ENCODE assay signal across 12 cellular contexts in genomic region chr6:117616971-117617765, GRCh38. TPM values are rescaled to one million over a fixed set of nuclear protein-coding genes. Genes with fewer than 3 reads are reported as not detected.
DNase-seq lines count a peak whose midpoint lies in the region; ATAC-seq, FAIRE-seq and TF ChIP-seq lines count a peak whose summit lies in the region.
"Had no signal": no experiment of that assay in that cellular context is flagged by ENCODE, and none has a peak within 500 bp of the region (broad histone marks: within the 10 kb centered on the region; RNA-seq: fewer than 3 reads in every experiment).

No MANE protein-coding gene starts in this region.

- no peaks in the 10 kb centered on the region for H3K9me3 ChIP-seq in CD4-positive, alpha-beta T cell (ENCODE audit: control insufficient read depth, low read length)
- H3K9me3 ChIP-seq in HepG2 (ENCODE audit: low read length), result no peaks in the 10 kb centered on the region

- CTCF ChIA-PET in CD4-positive, alpha-beta T cell (lab: Charles Lee), result no interaction called here
- CTCF ChIA-PET in HepG2 (lab: Yijun Ruan, JAX; ENCODE audit: low intra/inter-chr PET ratio, low total read pairs), result no interaction called here

- H4K20me1 ChIP-seq in HepG2 (ENCODE audit: insufficient read depth, low read length), result no peaks in the 10 kb centered on the region

- no TSS peak for BruUV-seq in HepG2 (replicated peaks; lab: Mats Ljungman, UMichigan)

- H3K79me2 ChIP-seq in HepG2 (ENCODE audit: insufficient read depth, low read length), result no peaks in the 10 kb centered on the region

- no peaks in the 10 kb centered on the region for H3K9me3 Mint-ChIP-seq in CD4-positive, alpha-beta T cell
- no peaks in the 10 kb centered on the region for H3K9me3 Mint-ChIP-seq in activated T-cell treated with anti-CD3 and anti-CD28 coated beads, Interleukin-2, amount 50 U/mL, for 4 hours
- peaks cover 0 to 11% (median 5%) of the 10 kb centered on the region in 6 donors for H3K9me3 Mint-ChIP-seq in immature natural killer cell

- H3K27me3 ChIP-seq in CD4-positive, alpha-beta T cell (ENCODE audit: control insufficient read depth, insufficient read depth, low read length), result no peaks in the 10 kb centered on the region
- H3K27me3 ChIP-seq in HepG2 (ENCODE audit: control insufficient read depth in 1 of 2, insufficient read depth in 2 of 2, low read length in 2 of 2), result no peaks in the 10 kb centered on the region

- TF ChIP-seq RAD21 in HepG2 (CRISPR knock-in tag; IDR thresholded peaks at IDR 0.05), result no peak

- no peaks in the 10 kb centered on the region for H3K36me3 ChIP-seq in HepG2 (replicated peaks in 1 of 2; ENCODE audit: control insufficient read depth in 1 of 2, insufficient read depth in 2 of 2, low read length in 2 of 2)

- no peak overlapping the region for H3K4me2 ChIP-seq in HepG2 (ENCODE audit: low read depth, low read length)

- no peak overlapping the region for H3K4me3 ChIP-seq in HepG2 (replicated peaks in 1 of 3; ENCODE audit: insufficient read depth in 1 of 3, low read depth in 2 of 3, low read length in 3 of 3)

- no peak overlapping the region for H3K9ac ChIP-seq in HepG2 (ENCODE audit: insufficient read depth, low read depth, low read length)

- no peak for FAIRE-seq in HepG2 (lab: Jason Lieb, UNC)

- peaks cover 15% of the 10 kb centered on the region for H3K4me1 Mint-ChIP-seq in CD4-positive, alpha-beta T cell (ENCODE audit: low read depth)
- H3K4me1 Mint-ChIP-seq in activated T-cell treated with anti-CD3 and anti-CD28 coated beads, Interleukin-2, amount 50 U/mL, for 4 hours (ENCODE audit: low read depth), result peaks cover 32% of the 10 kb centered on the region
- peaks cover 64 to 69% of the 10 kb centered on the region in 2 donors for H3K4me1 Mint-ChIP-seq in immature natural killer cell

- ATAC-seq in CD4-positive, alpha-beta T cell (ENCODE audit: poor library complexity), result peak; percentile 14
- peak; percentile 20 to 49 for ATAC-seq in activated T-cell treated with anti-CD3 and anti-CD28 coated beads, Interleukin-2, amount 50 U/mL, for 4 hours
- ATAC-seq in sciatic nerve, result no peak
- no peak for ATAC-seq in HepG2
- no peak for ATAC-seq in GM21515 (IDR thresholded peaks at IDR 0.05; ENCODE audit: unreplicated experiment)
- ATAC-seq: left colon had no signal

- TF ChIP-seq EP300 in HepG2 (IDR thresholded peaks at IDR 0.05; ENCODE audit: low read depth in 2 of 2, low read length in 2 of 2) (no peak), HepG2 (CRISPR knock-in tag; IDR thresholded peaks at IDR 0.05; ENCODE audit: borderline replicate concordance) (no peak)

- no peak overlapping the region for H3K27ac ChIP-seq in CD4-positive, alpha-beta T cell (ENCODE audit: low read depth, low read length)
- H3K27ac ChIP-seq in HepG2 (ENCODE audit: extremely low read length, insufficient read depth, low read length), result no peak overlapping the region

- H3K27me3 Mint-ChIP-seq in CD4-positive, alpha-beta T cell, result peaks cover 12% of the 10 kb centered on the region
- peaks cover 6% of the 10 kb centered on the region for H3K27me3 Mint-ChIP-seq in activated T-cell treated with anti-CD3 and anti-CD28 coated beads, Interleukin-2, amount 50 U/mL, for 4 hours (ENCODE audit: low read depth)
- peaks cover 18 to 30% (median 26%) of the 10 kb centered on the region in 3 donors for H3K27me3 Mint-ChIP-seq in immature natural killer cell (ENCODE audit: low read depth in 3 of 3)

- intact Hi-C loops in CD4-positive, alpha-beta T cell (cut with DNase I, micrococcal nuclease), result no loop called here
- intact Hi-C loops in sciatic nerve (cut with DNase I), result no loop called here
- intact Hi-C loops in HepG2 (cut with micrococcal nuclease; ENCODE audit: unreplicated experiment), result no loop called here

- no peak overlapping the region for H2AFZ ChIP-seq in HepG2 (ENCODE audit: low read length)

- H3K27ac Mint-ChIP-seq in CD4-positive, alpha-beta T cell, result no peak overlapping the region
- H3K27ac Mint-ChIP-seq in immature natural killer cell, result peak overlapping the region; percentile 81 to 94 (median 93)

- peak in 2 of 10 experiments; percentile 3 to 8 for DNase-seq in CD4-positive, alpha-beta T cell
- DNase-seq in ELF-1 (ENCODE audit: low read depth, low spot score) (peak; percentile 45), immature natural killer cell (no peak), sciatic nerve (ENCODE audit: low spot score) (no peak), NCI-H82 (lab: John Stamatoyannopoulos, UW) (no peak), HepG2 (ENCODE audit: low spot score) (no peak)
- no peak for DNase-seq in activated T-cell treated with anti-CD3 and anti-CD28 coated beads, Interleukin-2, amount 50 U/mL, for 4 hours
- DNase-seq: DMS79, left colon, retina had no signal

- no peak for TF ChIP-seq CTCF in CD4-positive, alpha-beta T cell (IDR thresholded peaks at IDR 0.05)
- no peak for TF ChIP-seq CTCF in HepG2 (CRISPR knock-in tag; IDR thresholded peaks at IDR 0.05)

- H3K4me1 ChIP-seq in HepG2 (ENCODE audit: insufficient read depth, low read length), result no peaks in the 10 kb centered on the region

- POLR2A ChIA-PET in CD4-positive, alpha-beta T cell (lab: Charles Lee), result no interaction called here
- POLR2A ChIA-PET in HepG2 (lab: Yijun Ruan, JAX), result no interaction called here

- no peak for TF ChIP-seq POLR2A in HepG2 (IDR thresholded peaks at IDR 0.05; ENCODE audit: insufficient read depth in 1 of 2, low read depth in 2 of 2, low read length in 2 of 2)

- H3K4me3 Mint-ChIP-seq in CD4-positive, alpha-beta T cell, result no peak overlapping the region
- no peak overlapping the region for H3K4me3 Mint-ChIP-seq in activated T-cell treated with anti-CD3 and anti-CD28 coated beads, Interleukin-2, amount 50 U/mL, for 4 hours
- H3K4me3 Mint-ChIP-seq in immature natural killer cell, result peak overlapping the region in 4 of 5 donors; percentile 7 to 47 (median 30)

- WGBS in HepG2 (ENCODE audit: low lambda C conversion rate), result 77% methylated on average over 7 of the region's 7 CpGs

- in situ Hi-C loops in HepG2 (cut with HindIII; ENCODE audit: extremely low pct_ligation_motif_present, low pct_unique_long_range_greater_than_20kb), result loop anchor here (25.0 kb wide), 1 partner anchor 655 kb away; no protein-coding TSS in a partner anchor

- H3K36me3 Mint-ChIP-seq in CD4-positive, alpha-beta T cell (ENCODE audit: low read depth), result no peaks in the 10 kb centered on the region
- H3K36me3 Mint-ChIP-seq in activated T-cell treated with anti-CD3 and anti-CD28 coated beads, Interleukin-2, amount 50 U/mL, for 4 hours (ENCODE audit: insufficient read depth), result no peaks in the 10 kb centered on the region
- no peaks in the 10 kb centered on the region for H3K36me3 Mint-ChIP-seq in immature natural killer cell
- H3K36me3 Mint-ChIP-seq: naive thymus-derived CD8-positive, alpha-beta T cell had no signal

RNA-seq across cellular contexts. Expression of gene GOPC, which starts 14.9 kb away (rescaled TPM):
- total RNA-seq in CD4-positive, alpha-beta T cell, result 10 to 100 TPM in 1 of 2 experiments, 1 to 10 TPM in 1; 9.7 to 10.8 TPM
- 10 to 100 TPM; 20.7 to 21.3 (median 20.9) TPM for total RNA-seq in activated T-cell treated with anti-CD3 and anti-CD28 coated beads, Interleukin-2, amount 50 U/mL, for 4 hours
- polyA plus RNA-seq in immature natural killer cell (10 to 100 TPM in 1 of 3 donors, 1 to 10 TPM in 2; 5.3 to 17.8 (median 8.3) TPM), HepG2 (2011; rRNA removed) (18.6 and 20.9 TPM in 2 replicates)
- total RNA-seq in sciatic nerve (31.5 TPM), HepG2 (2016; rRNA removed; fragmentation: Illumina TruSeq; extraction: Trizol) (41.5 and 54.3 TPM in 2 replicates)
- 2.4 and 2.7 TPM in 2 replicates for total RNA-seq in HepG2 (2016; cell fraction: cytosol; rRNA removed; fragmentation: Illumina TruSeq; extraction: Trizol; ENCODE audit: low read depth)
- total RNA-seq in HepG2 (2016; cell fraction: insoluble cytoplasmic fraction; rRNA removed; fragmentation: Illumina TruSeq; extraction: Trizol), result 41.6 and 52.1 TPM in 2 replicates
- 9.6 and 12.2 TPM in 2 replicates for total RNA-seq in HepG2 (2016; cell fraction: membrane; rRNA removed; fragmentation: Illumina TruSeq; extraction: Trizol)
- total RNA-seq in HepG2 (2016; cell fraction: nucleus; rRNA removed; fragmentation: Illumina TruSeq; extraction: Trizol), result 48.5 and 49.9 TPM in 2 replicates
- polyA plus RNA-seq in HepG2 (2011; cell fraction: cytosol; rRNA removed), result 7.6 and 12.2 TPM in 2 replicates
- polyA plus RNA-seq in HepG2 (2011; cell fraction: nucleus; rRNA removed), result 14.6 and 21.5 TPM in 2 replicates
- 25.9 and 28.3 TPM in 2 replicates for polyA plus RNA-seq in HepG2 (2012)
- polyA plus RNA-seq in HepG2 (2016; cell fraction: cytosol; fragmentation: Illumina TruSeq; extraction: Trizol; ENCODE audit: low read depth), result 1.0 and 1.1 TPM in 2 replicates
- 43.9 and 46.4 TPM in 2 replicates for polyA plus RNA-seq in HepG2 (2016; cell fraction: insoluble cytoplasmic fraction; fragmentation: Illumina TruSeq; extraction: Trizol; ENCODE audit: low read depth)
- 4.6 and 5.2 TPM in 2 replicates for polyA plus RNA-seq in HepG2 (2016; cell fraction: membrane; fragmentation: Illumina TruSeq; extraction: Trizol; ENCODE audit: low read depth)
- polyA plus RNA-seq in HepG2 (2016; cell fraction: nucleus; fragmentation: Illumina TruSeq; extraction: Trizol; ENCODE audit: insufficient read depth, low read depth), result 55.3 and 56.6 TPM in 2 replicates
- 6.1 and 9.2 TPM in 2 replicates for polyA minus RNA-seq in HepG2 (2011; rRNA and poly(A)+ RNA removed; ENCODE audit: low replicate concordance)
- polyA minus RNA-seq in HepG2 (2011; cell fraction: cytosol; rRNA and poly(A)+ RNA removed), result 20.1 and 20.2 TPM in 2 replicates
- polyA minus RNA-seq in HepG2 (2011; cell fraction: nucleus; rRNA and poly(A)+ RNA removed), result 48.8 and 51.2 TPM in 2 replicates

RNA-seq across cellular contexts. Expression of gene NUS1, which starts 58.1 kb away (rescaled TPM):
- total RNA-seq in CD4-positive, alpha-beta T cell, result 10 to 100 TPM; 16.2 to 16.6 TPM
- 10 to 100 TPM; 74.2 to 81.9 (median 81.4) TPM for total RNA-seq in activated T-cell treated with anti-CD3 and anti-CD28 coated beads, Interleukin-2, amount 50 U/mL, for 4 hours
- polyA plus RNA-seq in immature natural killer cell (10 to 100 TPM; 16.4 to 18.7 (median 17.2) TPM), HepG2 (2011; rRNA removed) (15.9 and 18.6 TPM in 2 replicates)
- total RNA-seq in sciatic nerve (25.9 TPM), HepG2 (2016; rRNA removed; fragmentation: Illumina TruSeq; extraction: Trizol) (18.3 and 36.5 TPM in 2 replicates)
- 8.8 and 10.0 TPM in 2 replicates for total RNA-seq in HepG2 (2016; cell fraction: cytosol; rRNA removed; fragmentation: Illumina TruSeq; extraction: Trizol; ENCODE audit: low read depth)
- total RNA-seq in HepG2 (2016; cell fraction: insoluble cytoplasmic fraction; rRNA removed; fragmentation: Illumina TruSeq; extraction: Trizol), result 18.8 and 32.1 TPM in 2 replicates
- 46.7 and 53.4 TPM in 2 replicates for total RNA-seq in HepG2 (2016; cell fraction: membrane; rRNA removed; fragmentation: Illumina TruSeq; extraction: Trizol)
- 37.4 and 40.0 TPM in 2 replicates for total RNA-seq in HepG2 (2016; cell fraction: nucleus; rRNA removed; fragmentation: Illumina TruSeq; extraction: Trizol)
- 8.4 and 14.4 TPM in 2 replicates for polyA plus RNA-seq in HepG2 (2011; cell fraction: cytosol; rRNA removed)
- polyA plus RNA-seq in HepG2 (2011; cell fraction: nucleus; rRNA removed), result 7.8 and 9.5 TPM in 2 replicates
- polyA plus RNA-seq in HepG2 (2012), result 47.6 and 54.1 TPM in 2 replicates
- polyA plus RNA-seq in HepG2 (2016; cell fraction: cytosol; fragmentation: Illumina TruSeq; extraction: Trizol; ENCODE audit: low read depth), result 28.3 and 29.4 TPM in 2 replicates
- polyA plus RNA-seq in HepG2 (2016; cell fraction: insoluble cytoplasmic fraction; fragmentation: Illumina TruSeq; extraction: Trizol; ENCODE audit: low read depth), result 75.5 and 76.3 TPM in 2 replicates
- polyA plus RNA-seq in HepG2 (2016; cell fraction: membrane; fragmentation: Illumina TruSeq; extraction: Trizol; ENCODE audit: low read depth), result 80.6 and 86.7 TPM in 2 replicates
- polyA plus RNA-seq in HepG2 (2016; cell fraction: nucleus; fragmentation: Illumina TruSeq; extraction: Trizol; ENCODE audit: insufficient read depth, low read depth), result 69.7 and 74.9 TPM in 2 replicates
- 6.5 and 11.8 TPM in 2 replicates for polyA minus RNA-seq in HepG2 (2011; rRNA and poly(A)+ RNA removed; ENCODE audit: low replicate concordance)
- 20.8 and 21.8 TPM in 2 replicates for polyA minus RNA-seq in HepG2 (2011; cell fraction: cytosol; rRNA and poly(A)+ RNA removed)
- polyA minus RNA-seq in HepG2 (2011; cell fraction: nucleus; rRNA and poly(A)+ RNA removed), result 31.2 and 37.9 TPM in 2 replicates

Comparison
In these comparisons a context has a peak if more than half of its experiments do, and no peak if none do; other contexts are left out.
1. ATAC-seq: peak in CD4-positive, alpha-beta T cell (single experiment) and activated T-cell treated with anti-CD3 and anti-CD28 coated beads, Interleukin-2, amount 50 U/mL, for 4 hours (2 of 2); none in sciatic nerve (single experiment), HepG2 (single experiment) and GM21515 (single experiment).
2. H3K4me3 Mint-ChIP-seq: peak in immature natural killer cell (4 of 5); none in CD4-positive, alpha-beta T cell (single experiment) and activated T-cell treated with anti-CD3 and anti-CD28 coated beads, Interleukin-2, amount 50 U/mL, for 4 hours (single experiment).